Comparison of ENCODE assay signal across 9 cellular contexts in the genomic region with DNA sequence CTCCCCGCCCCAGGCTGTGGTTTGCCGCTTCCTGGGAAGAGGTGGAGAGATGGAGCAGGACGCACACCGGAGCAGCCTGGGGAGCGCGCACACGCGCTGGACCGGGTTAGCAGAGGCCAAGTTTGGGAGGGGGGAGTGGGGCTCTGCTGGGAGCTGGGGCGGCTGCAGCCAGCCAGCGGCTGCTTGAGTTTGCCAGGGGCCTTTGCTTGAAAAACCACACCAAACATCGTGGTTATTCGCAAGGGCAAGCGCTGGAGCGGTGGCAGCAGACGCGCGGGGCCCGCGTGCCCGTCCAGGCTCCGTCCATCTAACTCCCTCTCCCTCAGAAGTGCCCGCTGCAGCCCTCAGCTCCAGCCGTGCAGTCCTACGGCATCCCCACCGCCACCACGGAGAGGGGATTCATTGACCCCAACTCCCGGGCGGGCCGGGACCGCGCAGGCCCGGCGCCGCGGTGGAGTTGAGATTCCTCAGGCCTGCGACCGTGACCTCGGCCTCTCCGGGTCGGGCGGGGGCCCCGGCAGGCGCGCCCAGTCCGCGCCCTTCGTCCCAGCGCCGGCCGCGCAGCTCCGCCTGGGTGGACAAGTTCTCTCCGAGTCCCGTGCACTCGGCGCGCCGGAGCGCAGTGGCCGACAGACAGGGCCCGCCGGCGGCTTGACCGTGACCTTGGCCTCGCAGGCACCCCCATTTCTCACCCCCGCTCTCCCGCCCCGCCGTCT. TPM values are rescaled to one million over a fixed set of nuclear protein-coding genes. Genes with fewer than 3 reads are reported as not detected.
DNase-seq lines count a peak whose midpoint lies in the region; ATAC-seq and TF ChIP-seq lines count a peak whose summit lies in the region.
"Had no signal": no experiment of that assay in that cellular context is flagged by ENCODE, and none has a peak within 500 bp of the region (broad histone marks: within the 10 kb centered on the region; RNA-seq: fewer than 3 reads in every experiment).

No MANE protein-coding gene starts in this region.

- DNase-seq in ELR (ENCODE audit: low read depth) (peak; percentile 56), adipocyte (ENCODE audit: low read depth) (peak; percentile 59), right cardiac atrium (peak; percentile 50 to 79 (median 79)), psoas muscle (peak; percentile 36 to 67), G401 (ENCODE audit: low spot score) (no peak), NCI-H82 treated with DMSO at 0.1 percent for 48 hours (lab: John Stamatoyannopoulos, UW; ENCODE audit: unreplicated experiment) (no peak)
- no peak for DNase-seq in activated CD4-positive, alpha-beta T cell treated with anti-CD3 and anti-CD28 coated beads for 4 hours
- DNase-seq: activated CD8-positive, alpha-beta memory T cell treated with anti-CD3 and anti-CD28 coated beads, Interleukin-2, amount 50 U/mL, for 48 hours had no signal

- ATAC-seq in right cardiac atrium (peak; percentile 6 to 31), psoas muscle (no peak), GM18858 (IDR thresholded peaks at IDR 0.05; ENCODE audit: unreplicated experiment) (no peak)

- H3K9me3 ChIP-seq in adipocyte (ENCODE audit: control insufficient read depth, low read length) (no peaks in the 10 kb centered on the region), right cardiac atrium (ENCODE audit: control insufficient read depth, low read length) (no peaks in the 10 kb centered on the region), psoas muscle (no peaks in the 10 kb centered on the region)

- TF ChIP-seq CTCF in psoas muscle (IDR thresholded peaks at IDR 0.05), result no peak

- peak overlapping the region; percentile 93 for H3K4me3 ChIP-seq in adipocyte (ENCODE audit: low read length)
- peak overlapping the region; percentile 45 for H3K4me3 ChIP-seq in right cardiac atrium (ENCODE audit: low read length)
- peak overlapping the region; percentile 87 for H3K4me3 ChIP-seq in psoas muscle

- H3K27ac ChIP-seq in right cardiac atrium (ENCODE audit: low read length) (no peak overlapping the region), psoas muscle (peak overlapping the region; percentile 99)

- H3K36me3 ChIP-seq in adipocyte (ENCODE audit: control insufficient read depth, insufficient read depth, low read length, severe bottlenecking) (peaks cover 7% of the 10 kb centered on the region), psoas muscle (ENCODE audit: insufficient read depth in 1 of 2, low read depth in 1 of 2) (peaks cover 0 to 8% of the 10 kb centered on the region in 2 donors)

- 21% methylated on average over 70 of the region's 70 CpGs for WGBS in right cardiac atrium
- WGBS in psoas muscle, 3 donors, result 6 to 24% (median 7%) methylated on average over 46 to 70 of the region's 70 CpGs

- peaks cover 65% of the 10 kb centered on the region for H3K4me1 ChIP-seq in adipocyte (ENCODE audit: control insufficient read depth, insufficient read depth, low read length)
- H3K4me1 ChIP-seq in right cardiac atrium (ENCODE audit: control insufficient read depth, insufficient read depth, low read length), result peaks cover 7% of the 10 kb centered on the region
- H3K4me1 ChIP-seq in psoas muscle, result peaks cover 59% of the 10 kb centered on the region

- H3K27me3 ChIP-seq in adipocyte (replicated peaks; ENCODE audit: control insufficient read depth, insufficient read depth, low read length) (no peaks in the 10 kb centered on the region), right cardiac atrium (ENCODE audit: control insufficient read depth, insufficient read depth) (no peaks in the 10 kb centered on the region), psoas muscle (ENCODE audit: insufficient read depth in 3 of 3, low read length in 2 of 3) (no peaks in the 10 kb centered on the region)

- in situ Hi-C loops in G401 (cut with HindIII; ENCODE audit: low sequenced_read_pairs), result no loop called here

- H3K9ac ChIP-seq in adipocyte (ENCODE audit: low read length), result peak overlapping the region; percentile 81

- intact Hi-C loops in right cardiac atrium (cut with DNase I), result no loop called here
- intact Hi-C loops in psoas muscle (cut with DNase I), result loop anchor here in 1 of 2 donors (5.0 kb wide), 1 partner anchor 42 kb away; no protein-coding TSS in a partner anchor

RNA-seq across cellular contexts. Expression of gene PTGR3, which starts 4.5 kb away (rescaled TPM):
- 10 to 100 TPM; 27.1 to 42.9 (median 33.8) TPM for total RNA-seq in right cardiac atrium
- polyA plus RNA-seq in right cardiac atrium, result 23.4 TPM
- total RNA-seq in psoas muscle, result 10 to 100 TPM; 29.0 to 66.4 (median 52.8) TPM
- 10 to 100 TPM; 20.6 to 31.7 (median 23.6) TPM for polyA plus RNA-seq in psoas muscle
- total RNA-seq in G401 (2014; rRNA removed; shearing (Covaris generic)), result 1.2 and 2.0 TPM in 2 replicates

RNA-seq across cellular contexts. Expression of gene TSHZ1, which starts 6.2 kb away (rescaled TPM):
- total RNA-seq in right cardiac atrium, result 10 to 100 TPM; 13.3 to 24.7 (median 20.4) TPM
- 12.7 TPM for polyA plus RNA-seq in right cardiac atrium
- total RNA-seq in psoas muscle, result 1 to 10 TPM; 7.8 to 9.9 (median 9.8) TPM
- polyA plus RNA-seq in psoas muscle, result 10 to 100 TPM in 1 of 3 donors, 1 to 10 TPM in 2; 2.0 to 10.5 (median 3.2) TPM
- 0.03 and 0.31 TPM in 2 replicates for total RNA-seq in G401 (2014; rRNA removed; shearing (Covaris generic))

Comparison
In these comparisons a context has a peak if more than half of its experiments do, and no peak if none do; other contexts are left out.
1. DNase-seq: peak in ELR (single experiment), adipocyte (single experiment), right cardiac atrium (3 of 3) and psoas muscle (2 of 2); none in G401 (single experiment), activated CD4-positive, alpha-beta T cell treated with anti-CD3 and anti-CD28 coated beads for 4 hours (0 of 2) and NCI-H82 treated with DMSO at 0.1 percent for 48 hours (single experiment).
2. ATAC-seq: peak in right cardiac atrium (2 of 2); none in psoas muscle (0 of 4) and GM18858 (single experiment).
3. Peak in every context shown above with its lines, with median percentiles within 50 percentile points of each other: H3K4me3 ChIP-seq.